In the genomic region with DNA sequence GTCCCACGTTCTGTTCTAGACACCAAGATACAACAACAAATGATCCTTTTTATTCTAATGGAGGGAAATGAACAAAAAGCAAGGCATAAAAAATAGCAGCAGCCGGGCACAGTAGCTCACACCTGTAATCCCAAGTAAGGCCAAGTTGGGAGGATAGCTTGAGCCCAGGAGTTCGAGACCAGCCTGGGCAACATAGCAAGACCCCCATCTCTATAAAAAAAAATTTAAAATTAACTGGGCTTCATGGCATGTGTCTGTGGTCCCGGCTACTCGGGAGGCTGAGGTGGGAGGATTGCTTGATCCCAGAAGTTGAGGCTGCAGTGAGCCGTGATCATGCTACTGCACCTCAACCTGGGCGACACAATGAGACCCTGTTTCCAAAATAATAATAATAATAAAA, we compare ENCODE assay signal across 12 cellular contexts. TPM values are rescaled to one million over a fixed set of nuclear protein-coding genes. Genes with fewer than 3 reads are reported as not detected.
DNase-seq lines count a peak whose midpoint lies in the region; TF ChIP-seq lines count a peak whose summit lies in the region.
"Had no signal": no experiment of that assay in that cellular context is flagged by ENCODE, and none has a peak within 500 bp of the region (broad histone marks: within the 10 kb centered on the region; RNA-seq: fewer than 3 reads in every experiment).

No MANE protein-coding gene starts in this region.

- peaks cover 3 to 6% (median 4%) of the 10 kb centered on the region in 3 experiments; a peak in 5 of 7 replicates for H3K36me3 Mint-ChIP-seq in H9 (ENCODE audit: insufficient read depth in 1 of 3, low read depth in 3 of 3)
- no peaks in the 10 kb centered on the region for H3K36me3 Mint-ChIP-seq in glutamatergic neuron (ENCODE audit: unreplicated experiment)

- no peak overlapping the region for H3K14ac ChIP-seq in H9 (ENCODE audit: insufficient read depth, low read length)

- H3K36me3 ChIP-seq in SK-N-MC (ENCODE audit: insufficient read depth, low read length) (no peaks in the 10 kb centered on the region), stomach smooth muscle (ENCODE audit: control insufficient read depth in 2 of 2, insufficient read depth in 2 of 2, low read length in 2 of 2) (no peaks in the 10 kb centered on the region), adrenal gland (replicated peaks in 1 of 2) (no peaks in the 10 kb centered on the region)

- no peaks in the 10 kb centered on the region for H3K9me3 ChIP-seq in H9 (ENCODE audit: control insufficient read depth, low read depth, low read length)
- no peaks in the 10 kb centered on the region for H3K9me3 ChIP-seq in SK-N-MC (ENCODE audit: low read depth, low read length)
- H3K9me3 ChIP-seq in stomach smooth muscle (ENCODE audit: control insufficient read depth in 2 of 2, low read length in 2 of 2): no peaks in the 10 kb centered on the region
- H3K9me3 ChIP-seq in adrenal gland (replicated peaks in 1 of 3): no peaks in the 10 kb centered on the region

- H3K9ac ChIP-seq in H9 (ENCODE audit: extremely low read depth, insufficient read length, low read length): no peak overlapping the region
- H3K9ac ChIP-seq in SK-N-MC (ENCODE audit: insufficient read length): no peak overlapping the region
- no peak overlapping the region for H3K9ac ChIP-seq in stomach smooth muscle (ENCODE audit: low read length in 2 of 2)

- no peak overlapping the region for H3K4me3 ChIP-seq in SK-N-MC
- peak overlapping the region in 1 of 2 donors; percentile 93 for H3K4me3 ChIP-seq in stomach smooth muscle (ENCODE audit: low read length in 2 of 2)
- H3K4me3 ChIP-seq in adrenal gland: no peak overlapping the region

- H2BK120ac ChIP-seq in H9 (ENCODE audit: low read depth, low read length, poor library complexity, severe bottlenecking): no peak overlapping the region

- TF ChIP-seq CTCF in H9 (conservative IDR thresholded peaks at IDR 0.05) (no peak), glutamatergic neuron (IDR thresholded peaks at IDR 0.05; ENCODE audit: partially characterized antibody, unreplicated experiment) (no peak), adrenal gland (IDR thresholded peaks at IDR 0.05) (no peak)

- H2BK5ac ChIP-seq in H9 (ENCODE audit: insufficient read length, low read length): no peak overlapping the region

- H2AFZ ChIP-seq in H9 (ENCODE audit: low read length): no peak overlapping the region

- intact Hi-C loops in adrenal gland (cut with DNase I): no loop called here

- H3K4me1 Mint-ChIP-seq in H9 (peaks cover 23 to 33% of the 10 kb centered on the region in 2 experiments), glutamatergic neuron (ENCODE audit: low read depth, unreplicated experiment) (peaks cover 7% of the 10 kb centered on the region)

- H3K4me1 ChIP-seq in H9 (ENCODE audit: insufficient read depth, low read length) (0 out of 2 replicates have a peak, but pooled peaks cover 2% of the 10 kb centered on the region), stomach smooth muscle (ENCODE audit: control insufficient read depth, insufficient read depth, low read length) (peaks cover 15% of the 10 kb centered on the region), adrenal gland (replicated peaks in 1 of 2) (peaks cover 0 to 15% of the 10 kb centered on the region in 2 donors)

- peak overlapping the region in 1 of 2 experiments; percentile 55; a peak in 1 of 5 replicates for H3K4me3 Mint-ChIP-seq in H9
- no peak overlapping the region for H3K4me3 Mint-ChIP-seq in glutamatergic neuron (ENCODE audit: unreplicated experiment)

- peak overlapping the region; percentile 80 for H3K4me2 ChIP-seq in H9 (ENCODE audit: insufficient read depth, insufficient read length, low read length)

- no peaks in the 10 kb centered on the region for H3K79me2 ChIP-seq in H9 (ENCODE audit: insufficient read depth, low read length)

- no peaks in the 10 kb centered on the region for H4K20me1 ChIP-seq in H9 (ENCODE audit: control insufficient read depth, insufficient read depth, insufficient read length)

- no peak overlapping the region for H3K27ac ChIP-seq in H9 (ENCODE audit: insufficient read length, low read depth, low read length)
- H3K27ac ChIP-seq in SK-N-MC: peak overlapping the region; percentile 100; the same call in 1 of the 2 replicates
- H3K27ac ChIP-seq in stomach smooth muscle (ENCODE audit: low read length): peak overlapping the region; percentile 98
- peak overlapping the region in 1 of 5 donors; percentile 99 for H3K27ac ChIP-seq in adrenal gland

- no peak overlapping the region for H4K91ac ChIP-seq in H9 (ENCODE audit: insufficient read length, low read depth, low read length)

- WGBS in H9 (ENCODE audit: extremely low coverage, insufficient read length, low lambda C conversion rate): no CpG with 5 or more reads among the region's 7 CpGs
- 73 to 79% (median 78%) methylated on average over 7 of the region's 7 CpGs for WGBS in adrenal gland, 4 donors

- no peaks in the 10 kb centered on the region for H3K79me1 ChIP-seq in H9 (ENCODE audit: insufficient read depth, low read depth, low read length, poor library complexity, severe bottlenecking)

- peak overlapping the region in 2 of 3 experiments; percentile 68 to 100; a peak in 2 of 7 replicates for H3K27ac Mint-ChIP-seq in H9
- peak overlapping the region; percentile 99 for H3K27ac Mint-ChIP-seq in glutamatergic neuron (ENCODE audit: unreplicated experiment)

- peaks cover 0 to 2% of the 10 kb centered on the region in 2 experiments; a peak in 3 of 5 replicates for H3K9me3 Mint-ChIP-seq in H9
- peaks cover 13% of the 10 kb centered on the region for H3K9me3 Mint-ChIP-seq in glutamatergic neuron (ENCODE audit: unreplicated experiment)
- H3K9me3 Mint-ChIP-seq: activated naive CD4-positive, alpha-beta T cell treated with anti-CD3 and anti-CD28 coated beads for 36 hours had no signal

- TF ChIP-seq POLR2A in adrenal gland (IDR thresholded peaks at IDR 0.05): no peak

- H2BK15ac ChIP-seq in H9 (ENCODE audit: low read depth, low read length): no peak overlapping the region

- no peak overlapping the region for H2BK20ac ChIP-seq in H9 (ENCODE audit: low read depth, low read length, poor library complexity, severe bottlenecking)

- H3K56ac ChIP-seq in H9 (ENCODE audit: insufficient read length, low read depth, low read length): no peak overlapping the region

- no peaks in the 10 kb centered on the region for H3K27me3 Mint-ChIP-seq in H9 (ENCODE audit: low read depth)
- H3K27me3 Mint-ChIP-seq in glutamatergic neuron (ENCODE audit: unreplicated experiment): peaks cover 4% of the 10 kb centered on the region

- no peak overlapping the region for H3T11ph ChIP-seq in H9 (ENCODE audit: low read length)

- no peak overlapping the region for H3K18ac ChIP-seq in H9 (ENCODE audit: insufficient read length, low read depth, low read length)

- peaks cover 4% of the 10 kb centered on the region for H3K23me2 ChIP-seq in H9 (ENCODE audit: insufficient read length, low read depth, low read length, poor library complexity, severe bottlenecking)

- DNase-seq in H9 (no peak), SK-N-MC (ENCODE audit: low read depth, low spot score) (no peak), glutamatergic neuron (no peak), adrenal gland (no peak), inferior parietal cortex (ENCODE audit: extremely low spot score) (no peak), SIG-M5 (lab: John Stamatoyannopoulos, UW) (no peak)
- DNase-seq: activated naive CD4-positive, alpha-beta T cell treated with anti-CD3 and anti-CD28 coated beads for 36 hours; DMS 273 treated with DMSO at 0.1 percent for 48 hours; foreskin melanocyte; stimulated activated CD4-positive, alpha-beta T cell treated with anti-CD3 and anti-CD28 coated beads, Interleukin-4, amount 100 ng/mL, for 4 hours; SW 1271 had no signal

- no peak overlapping the region for H2AK5ac ChIP-seq in H9 (ENCODE audit: insufficient read length, low read length)

- H4K5ac ChIP-seq in H9 (ENCODE audit: insufficient read length, low read depth, low read length): no peak overlapping the region

- H3K27me3 ChIP-seq in H9 (ENCODE audit: insufficient read depth, low read length) (no peaks in the 10 kb centered on the region), stomach smooth muscle (ENCODE audit: control insufficient read depth in 1 of 2, insufficient read depth in 2 of 2, low read length in 2 of 2) (no peaks in the 10 kb centered on the region), adrenal gland (no peaks in the 10 kb centered on the region)

- no peak overlapping the region for H3K4ac ChIP-seq in H9 (ENCODE audit: low read depth, low read length)

- H2BK12ac ChIP-seq in H9 (ENCODE audit: insufficient read length, low read depth, low read length): no peak overlapping the region

- H3K23ac ChIP-seq in H9 (ENCODE audit: insufficient read length, low read depth, low read length): no peak overlapping the region

- no peak overlapping the region for H4K8ac ChIP-seq in H9 (replicated peaks; ENCODE audit: insufficient read length, low read depth, low read length)

RNA-seq across cellular contexts. Expression of gene MIA, which starts 1.0 kb away (rescaled TPM):
- total RNA-seq in H9 (2021): not detected in 2 replicates
- not detected for total RNA-seq in glutamatergic neuron (ENCODE audit: unreplicated experiment)
- total RNA-seq in adrenal gland: 1 to 10 TPM in 2 of 8 donors, under 1 TPM in 1, not detected in 5; 0.74 to 9.2 (median 1.0) TPM
- polyA plus RNA-seq in adrenal gland: 1 to 10 TPM in 2 of 3 donors, not detected in 1; 8.3 to 8.7 TPM
- total RNA-seq: activated naive CD4-positive, alpha-beta T cell treated with anti-CD3 and anti-CD28 coated beads for 36 hours had no signal

RNA-seq across cellular contexts. Expression of gene RAB4B, which starts 1.7 kb away (rescaled TPM):
- total RNA-seq in H9 (2021) (22.6 and 26.8 TPM in 2 replicates), glutamatergic neuron (ENCODE audit: unreplicated experiment) (43.2 TPM), adrenal gland (100 to 1,000 TPM in 1 of 8 donors, 10 to 100 TPM in 7; 41.4 to 105 (median 68.2) TPM)
- 100 to 1,000 TPM in 1 of 3 donors, 10 to 100 TPM in 2; 25.8 to 135 (median 97.5) TPM for polyA plus RNA-seq in adrenal gland

RNA-seq across cellular contexts. Expression of gene EGLN2, which starts 22.6 kb away (rescaled TPM):
- total RNA-seq in H9 (2021) (126 and 131 TPM in 2 replicates), glutamatergic neuron (ENCODE audit: unreplicated experiment) (142 TPM), adrenal gland (100 to 1,000 TPM in 5 of 8 donors, 10 to 100 TPM in 3; 79.2 to 116 (median 104) TPM)
- 100 to 1,000 TPM in 1 of 3 donors, 10 to 100 TPM in 2; 53.1 to 122 (median 98.7) TPM for polyA plus RNA-seq in adrenal gland

RNA-seq across cellular contexts. Expression of gene SNRPA, which starts 25.4 kb away (rescaled TPM):
- total RNA-seq in H9 (2021) (199 and 225 TPM in 2 replicates), glutamatergic neuron (ENCODE audit: unreplicated experiment) (70.3 TPM), adrenal gland (10 to 100 TPM; 18.5 to 91.3 (median 57.3) TPM)
- polyA plus RNA-seq in adrenal gland: 100 to 1,000 TPM in 2 of 3 donors, 10 to 100 TPM in 1; 92.1 to 176 (median 164) TPM

RNA-seq across cellular contexts. Expression of gene ACTMAP, which starts 26.1 kb away (rescaled TPM):
- total RNA-seq in H9 (2021) (27.7 and 31.5 TPM in 2 replicates), glutamatergic neuron (ENCODE audit: unreplicated experiment) (20.7 TPM), adrenal gland (10 to 100 TPM in 5 of 8 donors, 1 to 10 TPM in 3; 5.9 to 17.5 (median 12.2) TPM)
- polyA plus RNA-seq in adrenal gland: 10 to 100 TPM in 2 of 3 donors, 1 to 10 TPM in 1; 7.9 to 28.0 (median 18.6) TPM
